6 cellular contexts compared by ENCODE assay signal in the genomic region with DNA sequence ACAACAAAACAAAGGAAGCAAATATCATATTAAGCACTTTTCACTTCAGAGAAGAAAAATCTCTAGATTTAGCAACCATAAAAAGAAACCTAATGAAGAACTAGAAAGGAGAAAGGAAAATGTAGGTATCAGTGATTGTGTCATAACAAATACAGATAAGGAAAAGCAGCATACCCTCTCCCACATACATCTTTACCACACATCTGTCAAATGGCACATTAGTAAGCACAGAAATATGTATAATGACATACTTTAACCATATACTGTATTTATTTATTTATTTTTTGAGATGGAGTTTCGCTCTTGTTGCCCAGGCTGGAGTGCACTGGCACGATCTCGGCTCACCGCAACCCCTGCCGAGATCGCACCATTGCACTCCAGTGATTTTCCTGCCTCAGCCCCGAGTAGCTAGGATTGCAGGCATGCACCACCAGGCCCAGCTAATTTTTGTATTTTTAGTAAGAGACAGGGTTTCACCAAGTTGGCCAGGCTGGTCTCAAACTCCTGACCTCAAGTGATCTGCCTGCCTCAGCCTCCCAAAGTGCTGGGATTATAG. TPM values are rescaled to one million over a fixed set of nuclear protein-coding genes. Genes with fewer than 3 reads are reported as not detected.
A peak's percentile ranks its signal among the peaks of the same experiment; 100 is the strongest.
DNase-seq lines count a peak whose midpoint lies in the region; ATAC-seq, FAIRE-seq and TF ChIP-seq lines count a peak whose summit lies in the region.
"Not testable (repeated sequence)": the region's sequence is repeated elsewhere in the genome, so short reads cannot be mapped to it uniquely, and the experiment has no call there.

No MANE protein-coding gene starts in this region.

- H3K9me3 ChIP-seq in SK-N-SH; fibroblast of lung (ENCODE audit: control insufficient read depth, insufficient read depth, low read depth, low read length): not testable (repeated sequence)

- not testable (repeated sequence) for TF ChIP-seq RAD21 in SK-N-SH (IDR thresholded peaks at IDR 0.05; ENCODE audit: low read length)

- not testable (repeated sequence) for H3K4me3 ChIP-seq in SK-N-SH (ENCODE audit: low read depth in 2 of 2, low read length in 1 of 2); astrocyte of the spinal cord (ENCODE audit: low read depth, low read length); fibroblast of lung (replicated peaks in 1 of 4; ENCODE audit: control extremely low read depth in 1 of 4, insufficient read depth in 1 of 4, low read depth in 3 of 4, low read length in 4 of 4)

- peaks cover 2 to 11% of the 10 kb centered on the region in 2 experiments for H3K36me3 ChIP-seq in SK-N-SH (replicated peaks in 1 of 2; ENCODE audit: control insufficient read depth in 1 of 2, insufficient read depth in 2 of 2, low read length in 1 of 2)
- not testable (repeated sequence) for H3K36me3 ChIP-seq in fibroblast of lung (ENCODE audit: control insufficient read depth, insufficient read depth, low read length)

- H3K27ac ChIP-seq in SK-N-SH (ENCODE audit: low read depth in 2 of 2, low read length in 1 of 2); fibroblast of lung (ENCODE audit: insufficient read depth, low read length): not testable (repeated sequence)

- intact Hi-C loops in Right ventricle myocardium inferior (cut with DNase I), result not testable (repeated sequence)

- H3F3A ChIP-seq in SK-N-SH (replicated peaks; ENCODE audit: insufficient read depth), result not testable (repeated sequence)

- CTCF ChIA-PET in SK-N-SH (lab: Yijun Ruan, JAX), result interaction anchor here (1.4 kb wide), 1 partner anchor 27 kb away, joined by 4 read pairs; no protein-coding TSS in a partner anchor

- not testable (repeated sequence) for H3K9ac ChIP-seq in SK-N-SH; fibroblast of lung (ENCODE audit: insufficient read depth, low read length)

- DNase-seq in EH (ENCODE audit: low read depth) (peak; percentile 18), HTR-8/SVneo (ENCODE audit: insufficient read length, low spot score) (peak; percentile 35), astrocyte of the spinal cord (ENCODE audit: low read depth, low spot score) (peak; percentile 9), fibroblast of lung (ENCODE audit: low read depth in 2 of 2) (peak; percentile 19 to 74), Right ventricle myocardium inferior (ENCODE audit: missing footprints) (peak; percentile 34)
- DNase-seq in SK-N-SH, result not testable (repeated sequence)

- H3K27me3 ChIP-seq in SK-N-SH (ENCODE audit: insufficient read depth); fibroblast of lung (ENCODE audit: control insufficient read depth, insufficient read depth, low read length): not testable (repeated sequence)

- not testable (repeated sequence) for H3K4me1 ChIP-seq in SK-N-SH (ENCODE audit: control insufficient read depth in 1 of 2, insufficient read depth in 2 of 2, low read depth in 1 of 2, low read length in 1 of 2); fibroblast of lung (ENCODE audit: control insufficient read depth, extremely low read depth, insufficient read depth, low read length)

- ATAC-seq in Right ventricle myocardium inferior, result not testable (repeated sequence)

- H2AFZ ChIP-seq in SK-N-SH (ENCODE audit: low read depth); fibroblast of lung (ENCODE audit: low read length): not testable (repeated sequence)

- not testable (repeated sequence) for H3K9me2 ChIP-seq in SK-N-SH

- not testable (repeated sequence) for H3K4me2 ChIP-seq in SK-N-SH; fibroblast of lung (ENCODE audit: extremely low read depth, insufficient read depth, low read length)

- not testable (repeated sequence) for H4K20me1 ChIP-seq in SK-N-SH (ENCODE audit: insufficient read depth); fibroblast of lung (ENCODE audit: control insufficient read depth, extremely low read depth, insufficient read depth, low read length)

- in situ Hi-C loops in astrocyte of the spinal cord (cut with HindIII; ENCODE audit: low sequenced_read_pairs), result not testable (repeated sequence)

- 83% methylated on average over 7 of the region's 7 CpGs for WGBS in SK-N-SH (ENCODE audit: low lambda C conversion rate)

- FAIRE-seq in HTR-8/SVneo (lab: Jason Lieb, UNC), result not testable (repeated sequence)

- POLR2A ChIA-PET in SK-N-SH (lab: Yijun Ruan, JAX), result not testable (repeated sequence)

- not testable (repeated sequence) for H3K79me2 ChIP-seq in SK-N-SH (ENCODE audit: insufficient read depth); fibroblast of lung (ENCODE audit: control insufficient read depth, insufficient read depth, low read length)

- not testable (repeated sequence) for TF ChIP-seq CTCF in SK-N-SH (IDR thresholded peaks at IDR 0.05); astrocyte of the spinal cord (IDR thresholded peaks at IDR 0.05; ENCODE audit: low read depth, low read length); fibroblast of lung (conservative IDR thresholded peaks at IDR 0.05 in 1 of 2, IDR thresholded peaks at IDR 0.05 in 1 of 2; ENCODE audit: low read depth in 1 of 2, low read length in 2 of 2)

- TF ChIP-seq EP300 in SK-N-SH (IDR thresholded peaks at IDR 0.05; ENCODE audit: borderline replicate concordance in 1 of 2, low read depth in 1 of 2, low read length in 1 of 2), result not testable (repeated sequence)

TF ChIP-seq in SK-N-SH, 30 proteins besides CTCF, POLR2A, EP300 and RAD21:
- TF ChIP-seq PBX3 (IDR thresholded peaks at IDR 0.05) (peak; percentile 60), TEAD4 (IDR thresholded peaks at IDR 0.05; ENCODE audit: borderline replicate concordance, insufficient read depth) (peak; percentile 25; the same call in 1 of the 2 replicates), TCF12 (IDR thresholded peaks at IDR 0.05) (peak; percentile 72), JUND (IDR thresholded peaks at IDR 0.05) (0 out of 2 replicates have a peak, but pooled peaks have one; percentile 40)
TF ChIP-seq in SK-N-SH: peak in this region for 4; not testable (repeated sequence) for 26.

RNA-seq across cellular contexts. Expression of gene DTNBP1, which starts 12.7 kb away (rescaled TPM):
- 18.4 and 19.7 TPM in 2 replicates for polyA plus RNA-seq in SK-N-SH (2012; rRNA removed)
- 15.4 and 18.8 TPM in 2 replicates for polyA plus RNA-seq in SK-N-SH (2012; cell fraction: cytosol; rRNA removed)
- polyA plus RNA-seq in SK-N-SH (2012; cell fraction: nucleus; rRNA removed), result 15.6 and 16.7 TPM in 2 replicates
- 6.2 and 9.9 TPM in 2 replicates for total RNA-seq in fibroblast of lung
- polyA plus RNA-seq in fibroblast of lung, result 13.6 and 16.6 TPM in 2 replicates
- polyA plus RNA-seq in fibroblast of lung (2012), result 13.4 and 17.3 TPM in 2 replicates
- 14.7 and 15.4 TPM in 2 replicates for polyA minus RNA-seq in fibroblast of lung (ENCODE audit: low replicate concordance)
- 21.0 TPM for total RNA-seq in Right ventricle myocardium inferior
